Comparison of ENCODE assay signal across 37 cellular contexts in genomic region chr17:77973953-77974352, GRCh38.
"Had no signal": no experiment of that assay in that cellular context is flagged by ENCODE, and none has a peak within 500 bp of the region (broad histone marks: within the 10 kb centered on the region; RNA-seq: fewer than 3 reads in every experiment).

No MANE protein-coding gene starts in this region.

- H3K4me3 Mint-ChIP-seq: activated CD4-positive, alpha-beta memory T cell treated with anti-CD3 and anti-CD28 coated beads, Interleukin-2, amount 10 ng/mL, durations not matched to agents 7 days and 5 days; activated CD4-positive, alpha-beta T cell treated with anti-CD3 and anti-CD28 coated beads, Interleukin-2, amount 10 ng/mL, durations not matched to agents 7 days and 5 days; activated naive CD8-positive, alpha-beta T cell treated with anti-CD3 and anti-CD28 coated beads for 36 hours; activated naive CD8-positive, alpha-beta T cell treated with anti-CD3 and anti-CD28 coated beads, Interleukin-2, amount 50 U/mL, for 24 hours; T-helper 2 cell treated with Interferon-gamma antibody and Interleukin-4, amounts not matched to agents 5 μg/mL and 100 μg/mL, for 36 hours had no signal

- ATAC-seq: activated naive CD8-positive, alpha-beta T cell treated with anti-CD3 and anti-CD28 coated beads, Interleukin-2, amount 50 U/mL, for 24 hours; activated T-cell treated with anti-CD3 and anti-CD28 coated beads, Interleukin-2, amount 50 U/mL, for 72 hours; body of pancreas; gastroesophageal sphincter; heart right ventricle had no signal

- H3K4me1 ChIP-seq: adrenal gland, body of pancreas had no signal

- FAIRE-seq: colon, endometrium, endothelial cell of umbilical vein had no signal

- H3K9me3 Mint-ChIP-seq: activated CD4-positive, alpha-beta memory T cell treated with anti-CD3 and anti-CD28 coated beads, Interleukin-2, amount 10 ng/mL, durations not matched to agents 7 days and 5 days; activated CD4-positive, alpha-beta T cell treated with anti-CD3 and anti-CD28 coated beads, Interleukin-2, amount 10 ng/mL, durations not matched to agents 7 days and 5 days; activated naive CD8-positive, alpha-beta T cell treated with anti-CD3 and anti-CD28 coated beads for 36 hours; activated naive CD8-positive, alpha-beta T cell treated with anti-CD3 and anti-CD28 coated beads, Interleukin-2, amount 50 U/mL, for 24 hours; activated T-cell treated with anti-CD3 and anti-CD28 coated beads, Interleukin-2, amount 50 U/mL, for 72 hours; effector memory CD8-positive, alpha-beta T cell; T-cell; T-helper 2 cell treated with Interferon-gamma antibody and Interleukin-4, amounts not matched to agents 5 μg/mL and 100 μg/mL, for 36 hours had no signal

- H3K27ac Mint-ChIP-seq: activated CD4-positive, alpha-beta memory T cell treated with anti-CD3 and anti-CD28 coated beads, Interleukin-2, amount 10 ng/mL, durations not matched to agents 7 days and 5 days; activated CD4-positive, alpha-beta T cell treated with anti-CD3 and anti-CD28 coated beads, Interleukin-2, amount 10 ng/mL, durations not matched to agents 7 days and 5 days; activated naive CD8-positive, alpha-beta T cell treated with anti-CD3 and anti-CD28 coated beads for 36 hours; activated naive CD8-positive, alpha-beta T cell treated with anti-CD3 and anti-CD28 coated beads, Interleukin-2, amount 50 U/mL, for 24 hours; activated T-cell treated with anti-CD3 and anti-CD28 coated beads, Interleukin-2, amount 50 U/mL, for 72 hours; T-cell; T-helper 2 cell treated with Interferon-gamma antibody and Interleukin-4, amounts not matched to agents 5 μg/mL and 100 μg/mL, for 36 hours had no signal

- H3K4me3 ChIP-seq: adrenal gland, body of pancreas, esophagus squamous epithelium, gastroesophageal sphincter, heart right ventricle had no signal

- H3K27ac ChIP-seq: adrenal gland, body of pancreas, epithelial cell of prostate, esophagus squamous epithelium, gastroesophageal sphincter, heart right ventricle, WERI-Rb-1 had no signal

- H3K27me3 ChIP-seq: adrenal gland, body of pancreas, esophagus squamous epithelium, gastroesophageal sphincter, heart right ventricle had no signal

- DNase-seq: activated CD4-positive, alpha-beta memory T cell treated with anti-CD3 and anti-CD28 coated beads, Interleukin-2, amount 10 ng/mL, durations not matched to agents 7 days and 5 days; activated CD4-positive, alpha-beta T cell treated with anti-CD3 and anti-CD28 coated beads for 1 hour; activated CD4-positive, alpha-beta T cell treated with anti-CD3 and anti-CD28 coated beads for 4 hours; activated CD4-positive, alpha-beta T cell treated with anti-CD3 and anti-CD28 coated beads, Interleukin-2, amount 10 ng/mL, durations not matched to agents 7 days and 5 days; activated CD4-positive, alpha-beta T cell treated with anti-CD3 and anti-CD28 coated beads, Interleukin-2, amount 50 U/mL, for 4 hours; activated CD4-positive, CD25-positive, alpha-beta regulatory T cell; activated CD8-positive, alpha-beta memory T cell treated with anti-CD3 and anti-CD28 coated beads for 24 hours; activated gamma-delta T cell; activated naive CD4-positive, alpha-beta T cell; activated naive CD4-positive, alpha-beta T cell treated with anti-CD3 and anti-CD28 coated beads, Interleukin-2, amount 50 U/mL, for 16 hours; activated naive CD8-positive, alpha-beta T cell treated with anti-CD3 and anti-CD28 coated beads for 36 hours; activated naive CD8-positive, alpha-beta T cell treated with anti-CD3 and anti-CD28 coated beads, Interleukin-2, amount 50 U/mL, for 24 hours; activated T-cell treated with anti-CD3 and anti-CD28 coated beads, Interleukin-2, amount 50 U/mL, for 1 hour; activated T-cell treated with anti-CD3 and anti-CD28 coated beads, Interleukin-2, amount 50 U/mL, for 72 hours; adrenal gland; amygdala; aorta; body of pancreas; caudate nucleus; cortex of kidney; dermis blood vessel endothelial cell; effector CD4-positive, alpha-beta T cell; effector memory CD8-positive, alpha-beta T cell; esophagus squamous epithelium; foreskin melanocyte; heart right ventricle; SW 1271; T-cell; T-helper 17 cell; T1000; WERI-Rb-1 had no signal

- H3K9me3 ChIP-seq: adrenal gland, body of pancreas, esophagus squamous epithelium, gastroesophageal sphincter, heart right ventricle had no signal

- H3K27me3 Mint-ChIP-seq: activated CD4-positive, alpha-beta memory T cell treated with anti-CD3 and anti-CD28 coated beads, Interleukin-2, amount 10 ng/mL, durations not matched to agents 7 days and 5 days; activated CD4-positive, alpha-beta T cell treated with anti-CD3 and anti-CD28 coated beads, Interleukin-2, amount 10 ng/mL, durations not matched to agents 7 days and 5 days; activated naive CD8-positive, alpha-beta T cell treated with anti-CD3 and anti-CD28 coated beads for 36 hours; activated naive CD8-positive, alpha-beta T cell treated with anti-CD3 and anti-CD28 coated beads, Interleukin-2, amount 50 U/mL, for 24 hours; effector memory CD8-positive, alpha-beta T cell; T-cell; T-helper 17 cell had no signal

- H3K36me3 ChIP-seq: adrenal gland, esophagus squamous epithelium, gastroesophageal sphincter, heart right ventricle, WERI-Rb-1 had no signal

- H3K4me1 Mint-ChIP-seq: activated CD4-positive, alpha-beta memory T cell treated with anti-CD3 and anti-CD28 coated beads, Interleukin-2, amount 10 ng/mL, durations not matched to agents 7 days and 5 days had no signal
